In the genomic region with DNA sequence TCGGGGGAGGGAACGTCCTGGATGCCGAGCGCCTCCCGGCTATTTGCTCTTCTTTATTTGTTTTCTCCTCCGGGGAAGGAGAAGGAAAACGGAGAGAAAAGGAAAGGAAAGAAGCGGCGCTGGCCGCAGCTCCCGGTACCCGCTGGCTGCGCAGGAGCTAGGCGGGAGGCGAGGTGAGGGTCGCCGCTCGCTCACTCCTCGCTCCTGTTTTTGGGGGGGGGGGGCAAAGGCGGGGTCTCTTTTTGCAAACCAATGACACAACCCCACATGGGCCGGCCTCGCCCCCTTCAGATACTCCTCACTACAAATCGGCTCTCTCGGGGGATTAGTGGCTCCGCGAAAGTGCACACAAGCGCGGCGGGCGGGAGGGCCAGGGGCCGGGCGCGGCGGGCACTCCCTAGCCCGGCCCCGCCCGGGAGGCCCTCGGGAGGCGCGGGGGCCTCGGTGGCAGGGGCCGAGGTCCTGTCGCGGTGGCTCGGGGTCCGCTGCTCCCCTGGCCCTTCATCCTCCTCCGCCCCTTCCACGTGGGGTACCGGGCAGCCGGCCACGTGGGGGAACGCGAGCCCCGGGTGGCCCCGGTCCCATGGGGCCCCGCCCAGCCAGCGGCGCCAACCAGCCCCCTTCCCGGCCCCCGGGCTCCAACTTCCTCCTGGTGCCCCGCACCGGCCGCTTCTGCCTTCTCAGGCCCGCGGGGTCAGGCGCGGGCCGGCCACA, we compare ENCODE assay signal across 8 cellular contexts. TPM values are rescaled to one million over a fixed set of nuclear protein-coding genes. Genes with fewer than 3 reads are reported as not detected.
DNase-seq lines count a peak whose midpoint lies in the region; ATAC-seq and TF ChIP-seq lines count a peak whose summit lies in the region.

No MANE protein-coding gene starts in this region.

- DNase-seq in CD4-positive, alpha-beta memory T cell, result no peak
- DNase-seq in HAP-1 (ENCODE audit: low spot score in 2 of 2) (peak; percentile 87 to 94), NCI-H774 (lab: John Stamatoyannopoulos, UW) (peak; percentile 34), amniotic stem cell (lab: John Stamatoyannopoulos, UW) (peak; percentile 77), cardiac septum (ENCODE audit: low spot score) (peak; percentile 84), omental fat pad (ENCODE audit: low spot score) (no peak)

- H3K4me3 Mint-ChIP-seq in CD4-positive, alpha-beta memory T cell, result peak overlapping the region in 7 of 8 donors; percentile 21 to 62 (median 46)

- in situ Hi-C loops in HAP-1 (cut with MboI; ENCODE audit: low sequenced_read_pairs), result loop anchor here (25.0 kb wide), 1 partner anchor 551 kb away; a partner anchor contains a TSS

- no peaks in the 10 kb centered on the region for H3K36me3 ChIP-seq in CD4-positive, alpha-beta memory T cell (ENCODE audit: insufficient read depth, low read length)
- no peaks in the 10 kb centered on the region; the same call in 1 of the 2 replicates for H3K36me3 ChIP-seq in HAP-1 (replicated peaks)

- H3K27me3 ChIP-seq in CD4-positive, alpha-beta memory T cell (ENCODE audit: insufficient read depth, low read length), result peaks cover 11% of the 10 kb centered on the region
- H3K27me3 ChIP-seq in HAP-1 (ENCODE audit: low read depth), result no peaks in the 10 kb centered on the region

- no peak overlapping the region for H3K27ac ChIP-seq in CD4-positive, alpha-beta memory T cell (ENCODE audit: low read depth, low read length)

- H3K9me3 ChIP-seq in CD4-positive, alpha-beta memory T cell (ENCODE audit: control insufficient read depth in 1 of 2, low read length in 2 of 2), result no peaks in the 10 kb centered on the region
- H3K9me3 ChIP-seq in HAP-1, result no peaks in the 10 kb centered on the region

- peaks cover 25 to 28% of the 10 kb centered on the region in 2 donors for H3K27me3 Mint-ChIP-seq in CD4-positive, alpha-beta memory T cell

- H3K36me3 Mint-ChIP-seq in CD4-positive, alpha-beta memory T cell, result peaks cover 0 to 2% of the 10 kb centered on the region in 2 donors

- no peak for TF ChIP-seq CTCF in omental fat pad (IDR thresholded peaks at IDR 0.05)

- H3K4me3 ChIP-seq in CD4-positive, alpha-beta memory T cell (ENCODE audit: low read length in 2 of 2), result no peak overlapping the region
- peak overlapping the region; percentile 53 for H3K4me3 ChIP-seq in HAP-1

- no peak overlapping the region for H3K27ac Mint-ChIP-seq in CD4-positive, alpha-beta memory T cell

- H3K4me1 ChIP-seq in CD4-positive, alpha-beta memory T cell (ENCODE audit: insufficient read depth, low read length), result no peaks in the 10 kb centered on the region
- H3K4me1 ChIP-seq in HAP-1, result peaks cover 28% of the 10 kb centered on the region

- H3K4me1 Mint-ChIP-seq in CD4-positive, alpha-beta memory T cell, result peaks cover 4 to 8% (median 5%) of the 10 kb centered on the region in 4 donors

- CTCF ChIA-PET in CD4-positive, alpha-beta memory T cell (lab: Charles Lee; ENCODE audit: partially characterized antibody), result no interaction called here

- intact Hi-C loops in CD4-positive, alpha-beta memory T cell (cut with micrococcal nuclease), result no loop called here
- intact Hi-C loops in cardiac septum (cut with DNase I), result loop anchor here (5.0 to 10.0 kb wide), 2 partner anchors 171 to 246 kb away; no protein-coding TSS in a partner anchor

- ATAC-seq in omental fat pad (ENCODE audit: low FRiP score) (peak; percentile 69), HG02610 (IDR thresholded peaks at IDR 0.05; ENCODE audit: unreplicated experiment) (no peak), GM18873 (IDR thresholded peaks at IDR 0.05; ENCODE audit: low FRiP score, unreplicated experiment) (no peak)

- POLR2A ChIA-PET in CD4-positive, alpha-beta memory T cell (lab: Charles Lee; ENCODE audit: partially characterized antibody), result no interaction called here

- H3K9me3 Mint-ChIP-seq in CD4-positive, alpha-beta memory T cell, result peaks cover 0 to 4% (median 0%) of the 10 kb centered on the region in 8 donors

RNA-seq across cellular contexts. Expression of a gene that starts 0.7 kb away (rescaled TPM):
- total RNA-seq in CD4-positive, alpha-beta memory T cell, result under 1 TPM; 0.61 to 0.97 TPM
- under 1 TPM in 1 of 2 donors, not detected in 1; 0.16 TPM for polyA plus RNA-seq in CD4-positive, alpha-beta memory T cell
- total RNA-seq in cardiac septum (35.9 TPM), omental fat pad (10 to 100 TPM; 29.4 to 58.6 (median 46.2) TPM)

Comparison
In these comparisons a context has a peak if more than half of its experiments do, and no peak if none do; other contexts are left out.
1. DNase-seq: peak in HAP-1 (2 of 2), NCI-H774 (single experiment), amniotic stem cell (single experiment) and cardiac septum (single experiment); none in CD4-positive, alpha-beta memory T cell (0 of 5) and omental fat pad (single experiment).
2. RNA of a gene that starts 0.7 kb away (total RNA-seq): 29.4 to 58.6 TPM in omental fat pad and 35.9 TPM in cardiac septum (single experiment); 0.61 to 0.97 TPM in CD4-positive, alpha-beta memory T cell; every median in the first group is over 10 times any median in the second.